In the genomic region with DNA sequence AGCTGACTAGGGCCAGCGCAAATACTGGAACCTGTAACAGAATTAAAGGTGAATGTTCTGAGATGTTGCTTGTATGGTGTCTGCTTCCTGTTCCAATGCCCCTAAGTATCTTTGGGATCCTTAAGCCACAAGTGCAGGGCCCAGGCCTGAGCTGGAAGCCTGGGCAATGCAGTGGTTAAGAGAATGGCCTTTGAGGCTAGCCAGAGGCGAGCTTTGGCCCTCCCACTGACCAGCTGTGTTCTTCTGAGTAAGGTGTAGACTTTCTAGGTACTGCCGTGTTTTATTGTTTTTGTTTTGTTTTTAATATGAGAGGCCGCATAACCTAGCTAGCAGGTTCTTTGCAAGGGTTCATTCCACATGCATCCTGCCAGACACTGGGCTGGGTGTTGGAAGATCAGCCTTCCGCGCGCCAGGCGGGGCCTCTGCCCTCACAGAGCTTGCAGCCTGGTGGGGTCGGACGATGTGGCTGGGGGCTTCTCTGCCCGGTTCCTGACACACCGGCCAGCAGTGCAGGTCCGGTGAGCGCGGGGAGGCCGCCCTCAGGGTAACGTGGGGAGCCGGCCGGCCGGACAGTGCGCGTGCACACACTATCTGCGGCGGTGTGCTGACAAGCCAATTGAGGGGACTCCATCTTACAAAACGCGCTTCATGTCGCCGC, we compare ENCODE assay signal across 8 cellular contexts. TPM values are rescaled to one million over a fixed set of nuclear protein-coding genes. Genes with fewer than 3 reads are reported as not detected.
DNase-seq lines count a peak whose midpoint lies in the region; ATAC-seq, FAIRE-seq and TF ChIP-seq lines count a peak whose summit lies in the region.

No MANE protein-coding gene starts in this region.

- H3K4me1 ChIP-seq in A673 (ENCODE audit: insufficient read depth, low read length, poor library complexity, severe bottlenecking), result peaks cover 10% of the 10 kb centered on the region
- H3K4me1 ChIP-seq in muscle layer of colon (ENCODE audit: insufficient read depth, low read length), result peaks cover 44% of the 10 kb centered on the region

- intact Hi-C loops in A673 (cut with micrococcal nuclease; ENCODE audit: unreplicated experiment), result no loop called here

- peak overlapping the region; percentile 64 for H3K4me3 ChIP-seq in A673 (ENCODE audit: low read depth, low read length, poor library complexity, severe bottlenecking)
- H3K4me3 ChIP-seq in bronchial epithelial cell (ENCODE audit: low read depth, low read length), result peak overlapping the region; percentile 99
- peak overlapping the region; percentile 94 to 97 for H3K4me3 ChIP-seq in muscle layer of colon (ENCODE audit: low read depth in 1 of 2, low read length in 2 of 2)

- POLR2A ChIA-PET in A673 (lab: Charles Lee; ENCODE audit: low non-redundant PET), result no interaction called here

- H3K27ac ChIP-seq in A673 (ENCODE audit: low read depth, low read length, poor library complexity, severe bottlenecking) (peak overlapping the region; percentile 88), muscle layer of colon (ENCODE audit: low read depth, low read length) (peak overlapping the region; percentile 95)

- H3K27me3 ChIP-seq in A673 (replicated peaks; ENCODE audit: insufficient read depth, low read depth, low read length, poor library complexity), result no peaks in the 10 kb centered on the region
- no peaks in the 10 kb centered on the region for H3K27me3 ChIP-seq in bronchial epithelial cell (ENCODE audit: control insufficient read depth, insufficient read depth, low read length)
- no peaks in the 10 kb centered on the region for H3K27me3 ChIP-seq in muscle layer of colon (ENCODE audit: control insufficient read depth in 1 of 2, insufficient read depth in 2 of 2, low read length in 2 of 2)

- no peak for TF ChIP-seq CTCF in A673 (conservative IDR thresholded peaks at IDR 0.05; ENCODE audit: low read depth, low read length)
- TF ChIP-seq CTCF in bronchial epithelial cell (IDR thresholded peaks at IDR 0.05; ENCODE audit: insufficient read depth, low read length, severe bottlenecking), result no peak

- ATAC-seq in HG02973 (IDR thresholded peaks at IDR 0.05; ENCODE audit: unreplicated experiment), result peak; percentile 15
- no peak for ATAC-seq in HG02870 (IDR thresholded peaks at IDR 0.05; ENCODE audit: unreplicated experiment)
- ATAC-seq in HG03196 (IDR thresholded peaks at IDR 0.05; ENCODE audit: unreplicated experiment), result no peak

- DNase-seq in A673 (ENCODE audit: low spot score) (no peak), bronchial epithelial cell (ENCODE audit: low read depth) (no peak), DMS79 (lab: John Stamatoyannopoulos, UW) (no peak), NCI-H69 (lab: John Stamatoyannopoulos, UW) (no peak)

- peaks cover 35% of the 10 kb centered on the region for H3K36me3 ChIP-seq in A673 (ENCODE audit: insufficient read depth, low read length, poor library complexity, severe bottlenecking)
- H3K36me3 ChIP-seq in bronchial epithelial cell (ENCODE audit: control insufficient read depth, insufficient read depth, low read length), result peaks cover 45% of the 10 kb centered on the region
- peaks cover 54% of the 10 kb centered on the region for H3K36me3 ChIP-seq in muscle layer of colon (ENCODE audit: insufficient read depth, low read length)

- H3K9me3 ChIP-seq in A673 (ENCODE audit: low read depth, low read length, poor library complexity, severe bottlenecking), result no peaks in the 10 kb centered on the region
- H3K9me3 ChIP-seq in muscle layer of colon (ENCODE audit: low read length), result no peaks in the 10 kb centered on the region

- H3K9ac ChIP-seq in muscle layer of colon (ENCODE audit: low read length), result peak overlapping the region; percentile 61

- BruUV-seq in A673 (replicated peaks; lab: Mats Ljungman, UMichigan), result no TSS peak

- CTCF ChIA-PET in A673 (lab: Charles Lee), result no interaction called here

- FAIRE-seq in bronchial epithelial cell (lab: Jason Lieb, UNC), result no peak

RNA-seq across cellular contexts. Expression of a gene that starts 0.6 kb away (rescaled TPM):
- 32.8 and 33.7 TPM in 2 replicates for total RNA-seq in A673 (2021)
- total RNA-seq in bronchial epithelial cell, result 28.3 and 33.2 TPM in 2 replicates

RNA-seq across cellular contexts. Expression of a gene that starts 4.4 kb away (rescaled TPM):
- 71.5 and 78.2 TPM in 2 replicates for total RNA-seq in A673 (2021)
- total RNA-seq in bronchial epithelial cell, result 9.0 and 18.4 TPM in 2 replicates

RNA-seq across cellular contexts. Expression of a gene that starts 11.2 kb away (rescaled TPM):
- total RNA-seq in A673 (2021) (30.9 and 31.9 TPM in 2 replicates), bronchial epithelial cell (1.3 and 2.0 TPM in 2 replicates)

RNA-seq across cellular contexts. Expression of a gene that starts 13.6 kb away (rescaled TPM):
- total RNA-seq in A673 (2021) (0.59 and 0.60 TPM in 2 replicates), bronchial epithelial cell (7.4 and 22.8 TPM in 2 replicates)

RNA-seq across cellular contexts. Expression of a gene that starts 30.3 kb away (rescaled TPM):
- 9.6 and 12.7 TPM in 2 replicates for total RNA-seq in A673 (2021)
- total RNA-seq in bronchial epithelial cell, result 8.4 and 14.2 TPM in 2 replicates

Comparison
In these comparisons a context has a peak if more than half of its experiments do, and no peak if none do; other contexts are left out.
1. RNA of a gene that starts 11.2 kb away (total RNA-seq): 30.9 to 31.9 TPM in A673; 1.3 to 2.0 TPM in bronchial epithelial cell; every median in the first group is over 10 times any median in the second.
2. Peak in every context shown above with its lines, with median percentiles within 50 percentile points of each other: H3K4me3 ChIP-seq.